In genomic region chr1:109277434-109278204, GRCh38 we compare ENCODE assay signal across 9 cellular contexts. TPM values are rescaled to one million over a fixed set of nuclear protein-coding genes. Genes with fewer than 3 reads are reported as not detected.
DNase-seq lines count a peak whose midpoint lies in the region; ATAC-seq and TF ChIP-seq lines count a peak whose summit lies in the region.
"Had no signal": no experiment of that assay in that cellular context is flagged by ENCODE, and none has a peak within 500 bp of the region (broad histone marks: within the 10 kb centered on the region; RNA-seq: fewer than 3 reads in every experiment).

No MANE protein-coding gene starts in this region.

- H3K9me3 ChIP-seq in duodenal mucosa (ENCODE audit: control insufficient read depth in 1 of 2, low read length in 2 of 2) (no peaks in the 10 kb centered on the region), liver (ENCODE audit: control insufficient read depth in 4 of 4, low read length in 3 of 4) (no peaks in the 10 kb centered on the region)

- peak; percentile 40 for DNase-seq in NK-92 treated with Interleukin-12 subunit alpha and Interleukin-12 subunit beta, amount 100 ng/mL, for 24 hours (lab: John Stamatoyannopoulos, UW)
- DNase-seq in NK-92 (lab: John Stamatoyannopoulos, UW; ENCODE audit: unreplicated experiment) (no peak), NCI-H460 (ENCODE audit: extremely low read depth, low read depth) (peak; percentile 56)
- peak; percentile 21 to 44 for DNase-seq in activated CD4-positive, alpha-beta T cell treated with anti-CD3 and anti-CD28 coated beads, Interleukin-2, amount 50 U/mL, for 24 hours (ENCODE audit: low read depth in 1 of 2, low spot score in 1 of 2)
- DNase-seq in stimulated activated CD4-positive, alpha-beta T cell treated with anti-CD3 and anti-CD28 coated beads, TNF-alpha, amount 100 ng/mL, for 48 hours (ENCODE audit: low read depth in 3 of 3), result peak; percentile 37 to 66 (median 43)

- 47% methylated on average over 7 of the region's 7 CpGs for WGBS in liver

- H3K4me1 ChIP-seq in duodenal mucosa (ENCODE audit: control insufficient read depth in 1 of 2, insufficient read depth in 2 of 2, low read length in 2 of 2) (peaks cover 30 to 40% of the 10 kb centered on the region in 2 donors), liver (ENCODE audit: control insufficient read depth in 4 of 4, insufficient read depth in 4 of 4, low read length in 3 of 4) (peaks cover 4 to 48% (median 35%) of the 10 kb centered on the region in 4 donors)

- H3K36me3 ChIP-seq in duodenal mucosa (ENCODE audit: control insufficient read depth in 1 of 2, insufficient read depth in 2 of 2, low read length in 2 of 2) (peaks cover 0 to 8% of the 10 kb centered on the region in 2 donors), liver (ENCODE audit: control insufficient read depth in 4 of 4, insufficient read depth in 3 of 4, low read depth in 1 of 4, low read length in 3 of 4) (no peaks in the 10 kb centered on the region)

- H3K27ac ChIP-seq in duodenal mucosa (ENCODE audit: low read depth, low read length) (peak overlapping the region; percentile 39), liver (ENCODE audit: low read depth in 1 of 2, low read length in 2 of 2) (peak overlapping the region; percentile 33 to 39)

- no peaks in the 10 kb centered on the region for H3K27me3 ChIP-seq in duodenal mucosa (ENCODE audit: control insufficient read depth in 1 of 2, insufficient read depth in 2 of 2, low read length in 2 of 2)
- no peaks in the 10 kb centered on the region for H3K27me3 ChIP-seq in liver (ENCODE audit: control insufficient read depth in 4 of 4, insufficient read depth in 4 of 4, low read length in 3 of 4)

- TF ChIP-seq CTCF in liver (IDR thresholded peaks at IDR 0.05; ENCODE audit: low read depth, low read length, missing input control), result peak; percentile 90

- ATAC-seq in HG03103 (IDR thresholded peaks at IDR 0.05; ENCODE audit: low read depth, unreplicated experiment), result peak; percentile 67

- H3K9ac ChIP-seq in duodenal mucosa (ENCODE audit: low read depth in 1 of 2, low read length in 2 of 2) (peak overlapping the region in 1 of 2 donors; percentile 13), liver (ENCODE audit: low read depth in 1 of 2, low read length in 2 of 2) (no peak overlapping the region)

- TF ChIP-seq RAD21 in liver (IDR thresholded peaks at IDR 0.05), result peak; percentile 78 to 96

- no peak overlapping the region for H3K4me3 ChIP-seq in duodenal mucosa (ENCODE audit: low read depth in 1 of 2, low read length in 2 of 2)
- no peak overlapping the region for H3K4me3 ChIP-seq in liver (ENCODE audit: low read depth in 1 of 3, low read length in 3 of 3)

TF ChIP-seq in liver, 16 proteins besides CTCF, POLR2A, EP300 and RAD21:
- no peak for TF ChIP-seq EGR1 (IDR thresholded peaks at IDR 0.05; ENCODE audit: low read depth in 2 of 2)
- TF ChIP-seq FOXA1 (IDR thresholded peaks at IDR 0.05), result no peak
- TF ChIP-seq REST (IDR thresholded peaks at IDR 0.05), result no peak
- TF ChIP-seq ATF3 (IDR thresholded peaks at IDR 0.05), result no peak
- peak; percentile 44 for TF ChIP-seq SP1 (IDR thresholded peaks at IDR 0.05)
- peak in 1 of 2 donors; percentile 28 for TF ChIP-seq RXRA (IDR thresholded peaks at IDR 0.05)
- TF ChIP-seq MAX (IDR thresholded peaks at IDR 0.05), result no peak
- no peak for TF ChIP-seq TAF1 (conservative IDR thresholded peaks at IDR 0.05)
- peak; percentile 25 to 50 for TF ChIP-seq HNF4A (conservative IDR thresholded peaks at IDR 0.05)
- peak; percentile 34 for TF ChIP-seq HNF4G (IDR thresholded peaks at IDR 0.05)
- no peak for TF ChIP-seq NR2F2 (IDR thresholded peaks at IDR 0.05)
TF ChIP-seq in liver: peak in this region for 4.

RNA-seq across cellular contexts. Expression of gene PSRC1, which starts 5.3 kb away (rescaled TPM):
- 23.1 and 28.0 TPM in 2 replicates for total RNA-seq in NCI-H460 (2014; rRNA removed; shearing (Covaris generic))
- polyA plus RNA-seq in NCI-H460 (2014; cell fraction: nucleus; rRNA removed), result 121 and 138 TPM in 2 replicates
- total RNA-seq in liver, result 1 to 10 TPM in 1 of 2 donors, under 1 TPM in 1; 0.25 to 2.6 TPM
- polyA plus RNA-seq in liver, result 1 to 10 TPM in 1 of 2 donors, under 1 TPM in 1; 0.76 to 1.4 TPM

RNA-seq across cellular contexts. Expression of gene CELSR2, which starts 28.3 kb away (rescaled TPM):
- 2.7 and 3.8 TPM in 2 replicates for total RNA-seq in NCI-H460 (2014; rRNA removed; shearing (Covaris generic))
- polyA plus RNA-seq in NCI-H460 (2014; cell fraction: nucleus; rRNA removed), result 4.6 TPM in 2 replicates
- 1 to 10 TPM; 1.5 to 1.6 TPM for total RNA-seq in liver
- under 1 TPM; 0.73 to 0.78 TPM for polyA plus RNA-seq in liver

RNA-seq across cellular contexts. Expression of gene MYBPHL, which starts 29.2 kb away (rescaled TPM):
- total RNA-seq in NCI-H460 (2014; rRNA removed; shearing (Covaris generic)), result not detected in 2 replicates
- polyA plus RNA-seq in NCI-H460 (2014; cell fraction: nucleus; rRNA removed), result not detected in 2 replicates
- not detected for total RNA-seq in liver
- polyA plus RNA-seq in liver, result not detected
- total RNA-seq: subcutaneous adipose tissue had no signal
